ENCODE assay signal across 8 cellular contexts in the genomic region with DNA sequence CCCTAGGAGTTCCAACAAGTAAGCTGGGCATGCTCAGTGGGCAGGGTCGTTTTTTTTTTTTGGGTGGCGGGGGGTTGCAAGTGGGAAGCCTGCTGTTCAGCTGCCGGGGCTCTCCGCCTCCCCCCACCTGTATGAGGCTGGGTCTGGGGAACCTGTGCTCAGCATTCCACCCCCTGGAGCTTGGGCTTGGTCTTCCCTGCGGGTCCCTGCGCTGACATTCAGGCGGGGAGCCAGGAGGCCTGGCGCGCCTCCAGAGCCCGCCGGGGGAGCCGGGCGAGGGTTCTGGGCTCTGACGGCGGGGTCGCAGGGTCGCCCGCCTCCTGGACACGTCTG.
DNase-seq lines count a peak whose midpoint lies in the region; ATAC-seq lines count a peak whose summit lies in the region.

No MANE protein-coding gene starts in this region.

- no peaks in the 10 kb centered on the region for H3K27me3 ChIP-seq in BLaER1
- H3K27me3 ChIP-seq in adipocyte (replicated peaks; ENCODE audit: control insufficient read depth, insufficient read depth, low read length), result no peaks in the 10 kb centered on the region
- no peaks in the 10 kb centered on the region for H3K27me3 ChIP-seq in subcutaneous abdominal adipose tissue (ENCODE audit: control insufficient read depth in 5 of 5, insufficient read depth in 4 of 5, low read length in 5 of 5)

- ATAC-seq in HG02885 (IDR thresholded peaks at IDR 0.05; ENCODE audit: poor library complexity, unreplicated experiment), result peak; percentile 0

- H3K9me3 ChIP-seq in BLaER1 (no peaks in the 10 kb centered on the region), adipocyte (ENCODE audit: control insufficient read depth, low read length) (no peaks in the 10 kb centered on the region), iPS-18c (ENCODE audit: control insufficient read depth, insufficient read depth, low read length) (no peaks in the 10 kb centered on the region), subcutaneous abdominal adipose tissue (ENCODE audit: control insufficient read depth in 5 of 5, low read length in 5 of 5) (no peaks in the 10 kb centered on the region)

- no peaks in the 10 kb centered on the region for H4K20me1 ChIP-seq in BLaER1

- no peak for DNase-seq in adipocyte (ENCODE audit: low read depth)
- no peak for DNase-seq in NCI-H2227 (lab: John Stamatoyannopoulos, UW; ENCODE audit: unreplicated experiment)
- no peak for DNase-seq in GM19240 (ENCODE audit: insufficient read length, low spot score)
- DNase-seq in effector CD4-positive, alpha-beta T cell, result no peak

- H3K9ac ChIP-seq in BLaER1 (peak overlapping the region; percentile 91), adipocyte (ENCODE audit: low read length) (peak overlapping the region; percentile 94), subcutaneous abdominal adipose tissue (ENCODE audit: low read length in 5 of 5) (peak overlapping the region; percentile 87 to 98 (median 97))

- H3K4me3 ChIP-seq in BLaER1 (peak overlapping the region; percentile 80), adipocyte (ENCODE audit: low read length) (peak overlapping the region; percentile 87), iPS-18c (ENCODE audit: insufficient read depth, low read depth, low read length) (peak overlapping the region; percentile 79), subcutaneous abdominal adipose tissue (ENCODE audit: low read depth in 1 of 5, low read length in 5 of 5) (peak overlapping the region; percentile 74 to 87 (median 83))

- no peaks in the 10 kb centered on the region for H3K36me3 ChIP-seq in BLaER1
- no peaks in the 10 kb centered on the region for H3K36me3 ChIP-seq in adipocyte (ENCODE audit: control insufficient read depth, insufficient read depth, low read length, severe bottlenecking)
- no peaks in the 10 kb centered on the region for H3K36me3 ChIP-seq in subcutaneous abdominal adipose tissue (ENCODE audit: control insufficient read depth in 5 of 5, insufficient read depth in 5 of 5, low read length in 5 of 5)

- peaks cover 22% of the 10 kb centered on the region for H3K4me1 ChIP-seq in BLaER1
- H3K4me1 ChIP-seq in adipocyte (ENCODE audit: control insufficient read depth, insufficient read depth, low read length), result peaks cover 48% of the 10 kb centered on the region
- H3K4me1 ChIP-seq in subcutaneous abdominal adipose tissue (ENCODE audit: control insufficient read depth in 5 of 5, insufficient read depth in 5 of 5, low read length in 5 of 5), result peaks cover 2 to 47% (median 43%) of the 10 kb centered on the region in 5 donors

- peak overlapping the region; percentile 93 for H3K4me2 ChIP-seq in BLaER1

- H3K27ac ChIP-seq in BLaER1 (peak overlapping the region; percentile 90), subcutaneous abdominal adipose tissue (ENCODE audit: low read depth, low read length) (peak overlapping the region; percentile 98)
